ENCODE assay signal across 26 cellular contexts in genomic region chr20:19310541-19310940, GRCh38.
"Had no signal": no experiment of that assay in that cellular context is flagged by ENCODE, and none has a peak within 500 bp of the region (broad histone marks: within the 10 kb centered on the region; RNA-seq: fewer than 3 reads in every experiment).

No MANE protein-coding gene starts in this region.

- H3K36me3 Mint-ChIP-seq: naive thymus-derived CD8-positive, alpha-beta T cell had no signal

- DNase-seq: hypothalamus; immature natural killer cell; left colon; left lung; lower lobe of right lung; mammary epithelial cell; mesenchymal stem cell; naive thymus-derived CD8-positive, alpha-beta T cell; occipital lobe; psoas muscle; right lobe of liver; stimulated activated CD4-positive, alpha-beta T cell treated with anti-CD3 and anti-CD28 coated beads, Interleukin-1b, Interleukin-23, amount 100 ng/mL, for 48 hours; stimulated activated CD4-positive, alpha-beta T cell treated with anti-CD3 and anti-CD28 coated beads, Interleukin-4, amount 100 ng/mL, for 1 hour; stimulated activated naive CD4-positive, alpha-beta T cell; tibial artery; trophoblast cell; upper lobe of right lung had no signal

- H3K4me1 ChIP-seq: lower lobe of right lung, parathyroid adenoma, psoas muscle, right lobe of liver, upper lobe of right lung had no signal

- H3K4me2 ChIP-seq: smooth muscle cell had no signal

- H3K27me3 ChIP-seq: left lung, right lobe of liver, tibial artery, upper lobe of right lung had no signal

- FAIRE-seq: islet of Langerhans, urothelium cell line had no signal

- H3K79me2 ChIP-seq: parathyroid adenoma had no signal

- H3K27ac ChIP-seq: left lung, lower lobe of right lung, parathyroid adenoma, psoas muscle, right lobe of liver, suprapubic skin, thoracic aorta, tibial artery, upper lobe of right lung had no signal

- H3K27ac Mint-ChIP-seq: immature natural killer cell; naive thymus-derived CD8-positive, alpha-beta T cell; nephron; stimulated activated naive CD8-positive, alpha-beta T cell treated with anti-CD3 and anti-CD28 coated beads, Interleukin-15, Interleukin-2, amounts not matched to agents 100 ng/mL and 50 ng/mL, for 24 hours had no signal

- H3K9me3 Mint-ChIP-seq: immature natural killer cell; nephron; stimulated activated naive CD8-positive, alpha-beta T cell treated with anti-CD3 and anti-CD28 coated beads, Interleukin-15, Interleukin-2, amounts not matched to agents 100 ng/mL and 50 ng/mL, for 24 hours had no signal

- H3K4me3 ChIP-seq: left lung, lower lobe of right lung, psoas muscle, right lobe of liver, smooth muscle cell, suprapubic skin, thoracic aorta, tibial artery, upper lobe of right lung had no signal

- H3K4me1 Mint-ChIP-seq: naive thymus-derived CD8-positive, alpha-beta T cell; neural crest cell had no signal

- ATAC-seq: left colon; left lung; lower lobe of right lung; naive thymus-derived CD8-positive, alpha-beta T cell; psoas muscle; right lobe of liver; upper lobe of right lung had no signal

- H3K9me3 ChIP-seq: left lung, lower lobe of right lung, psoas muscle, right lobe of liver, suprapubic skin, thoracic aorta, tibial artery, upper lobe of right lung had no signal

- H3K9ac ChIP-seq: parathyroid adenoma had no signal

- H3K27me3 Mint-ChIP-seq: stimulated activated naive CD8-positive, alpha-beta T cell treated with anti-CD3 and anti-CD28 coated beads, Interleukin-15, Interleukin-2, amounts not matched to agents 100 ng/mL and 50 ng/mL, for 24 hours had no signal

- H2AFZ ChIP-seq: parathyroid adenoma had no signal

- H3K4me3 Mint-ChIP-seq: immature natural killer cell; naive thymus-derived CD8-positive, alpha-beta T cell; nephron; neural crest cell; stimulated activated naive CD8-positive, alpha-beta T cell treated with anti-CD3 and anti-CD28 coated beads, Interleukin-15, Interleukin-2, amounts not matched to agents 100 ng/mL and 50 ng/mL, for 24 hours had no signal

- H3K36me3 ChIP-seq: left lung, lower lobe of right lung, right lobe of liver, suprapubic skin, thoracic aorta, tibial artery, upper lobe of right lung had no signal
